In the genomic region with DNA sequence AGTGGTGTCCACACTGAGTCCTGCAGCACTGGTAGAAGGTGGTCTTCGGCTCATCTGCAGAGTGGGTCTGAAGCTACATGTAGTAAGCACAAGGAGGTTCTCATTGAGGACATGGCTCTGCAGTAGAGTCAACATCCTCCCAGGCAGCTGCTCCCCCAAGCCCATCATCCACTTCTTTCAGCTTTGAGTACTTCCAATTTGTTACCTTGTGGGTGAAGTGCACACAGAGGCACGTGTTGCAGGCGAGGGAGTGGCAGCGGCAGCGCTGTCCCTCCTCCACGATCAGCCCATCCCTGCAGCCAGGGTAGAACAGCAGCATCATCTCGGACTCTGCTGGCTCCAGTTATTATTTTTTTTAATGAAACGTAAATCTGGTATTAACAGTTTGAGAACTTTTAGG, we compare ENCODE assay signal across 1 cellular context.
TF ChIP-seq lines count a peak whose summit lies in the region.

No MANE protein-coding gene starts in this region.

TF ChIP-seq in IMR-90, 13 proteins besides CTCF, POLR2A, EP300 and RAD21:
- TF ChIP-seq ELK1 (IDR thresholded peaks at IDR 0.05; ENCODE audit: borderline replicate concordance, low read depth, low read length), result no peak
- TF ChIP-seq BHLHE40 (IDR thresholded peaks at IDR 0.05; ENCODE audit: low read depth, low read length), result no peak
